Comparison of ENCODE assay signal across 21 cellular contexts in the genomic region with DNA sequence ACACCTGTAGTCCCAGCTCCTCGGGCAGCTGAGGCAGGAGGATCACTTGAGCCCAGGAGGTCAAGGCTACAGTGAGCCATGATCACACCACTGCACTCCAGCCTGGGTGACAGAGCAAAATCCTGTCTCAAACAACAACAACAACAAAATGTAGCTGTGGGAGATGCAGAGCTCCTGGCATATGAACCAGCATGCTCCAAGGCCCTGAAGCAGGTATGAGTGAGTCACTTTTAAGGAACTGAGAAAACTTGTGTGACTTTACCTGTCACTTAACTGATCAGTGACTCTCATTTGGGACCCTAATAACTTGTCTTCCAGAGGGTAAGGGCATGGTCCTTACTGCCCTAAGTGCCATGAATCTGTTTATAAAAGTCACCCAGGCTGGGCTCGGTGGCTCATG. TPM values are rescaled to one million over a fixed set of nuclear protein-coding genes. Genes with fewer than 3 reads are reported as not detected.
A peak's percentile ranks its signal among the peaks of the same experiment; 100 is the strongest.
DNase-seq lines count a peak whose midpoint lies in the region; FAIRE-seq and TF ChIP-seq lines count a peak whose summit lies in the region.
"Had no signal": no experiment of that assay in that cellular context is flagged by ENCODE, and none has a peak within 500 bp of the region (broad histone marks: within the 10 kb centered on the region; RNA-seq: fewer than 3 reads in every experiment).

No MANE protein-coding gene starts in this region.

- no peak overlapping the region for H3K4me3 Mint-ChIP-seq in nephron
- H3K4me3 Mint-ChIP-seq: CD14-positive monocyte; CD4-positive, alpha-beta memory T cell; CD4-positive, CD25-positive, alpha-beta regulatory T cell; CD8-positive, alpha-beta memory T cell had no signal

- H3K27ac Mint-ChIP-seq in nephron: peak overlapping the region in 2 of 3 experiments; percentile 99 to 100
- H3K27ac Mint-ChIP-seq: CD14-positive monocyte had no signal

- H3K9me3 Mint-ChIP-seq in nephron: no peaks in the 10 kb centered on the region
- H3K9me3 Mint-ChIP-seq: CD14-positive monocyte; CD4-positive, alpha-beta memory T cell; CD4-positive, CD25-positive, alpha-beta regulatory T cell; CD8-positive, alpha-beta memory T cell had no signal

- TF ChIP-seq POLR2A in GM12891 (IDR thresholded peaks at IDR 0.05; ENCODE audit: low read depth, low read length): no peak

- DNase-seq in GM12891 (ENCODE audit: insufficient read length, low spot score): no peak
- DNase-seq in NCI-H524 (lab: John Stamatoyannopoulos, UW): no peak
- no peak for DNase-seq in stimulated activated naive CD4-positive, alpha-beta T cell treated with Interleukin-2 at 50 U/mL for 16 hours (lab: John Stamatoyannopoulos, UW)
- DNase-seq in DMS79 treated with DMSO at 0.1 percent for 48 hours (lab: John Stamatoyannopoulos, UW): no peak
- DNase-seq: 8988T; ACHN; BE2C; C1 segment of cervical spinal cord; Calu3; CD4-positive, alpha-beta memory T cell; CD4-positive, CD25-positive, alpha-beta regulatory T cell; CD8-positive, alpha-beta memory T cell; DND-41; EL; GF-D8 had no signal

- H3K36me3 Mint-ChIP-seq in nephron (ENCODE audit: low read depth): peaks cover 15% of the 10 kb centered on the region

- H3K27me3 Mint-ChIP-seq in nephron (ENCODE audit: low read depth): no peaks in the 10 kb centered on the region
- H3K27me3 Mint-ChIP-seq: CD4-positive, alpha-beta memory T cell; CD4-positive, CD25-positive, alpha-beta regulatory T cell; CD8-positive, alpha-beta memory T cell had no signal

- FAIRE-seq in GM12891 (lab: Jason Lieb, UNC): no peak
- FAIRE-seq: A204.1, D721Med, G401.6, GM19239 had no signal

- H3K4me1 Mint-ChIP-seq in nephron: peaks cover 59% of the 10 kb centered on the region

- no peak for TF ChIP-seq CTCF in nephron (IDR thresholded peaks at IDR 0.05; ENCODE audit: unreplicated experiment in 3 of 3)

TF ChIP-seq in GM12891, 5 proteins besides CTCF, POLR2A, EP300 and RAD21:
- TF ChIP-seq PAX5 (IDR thresholded peaks at IDR 0.05; ENCODE audit: insufficient read depth, low read length, severe bottlenecking) (no peak), SPI1 (IDR thresholded peaks at IDR 0.05; ENCODE audit: low read depth, low read length) (peak; percentile 56; the same call in 1 of the 2 replicates), POLR2AphosphoS5 (IDR thresholded peaks at IDR 0.05; ENCODE audit: low read depth, low read length) (no peak), TAF1 (IDR thresholded peaks at IDR 0.05; ENCODE audit: low read depth, low read length) (no peak), POU2F2 (IDR thresholded peaks at IDR 0.05; ENCODE audit: low read depth, low read length) (no peak)
TF ChIP-seq in GM12891: peak in this region for 1.

RNA-seq across cellular contexts. Expression of a gene that starts 19.4 kb away (rescaled TPM):
- 24.0 TPM for polyA plus RNA-seq in GM12891 (2012; ENCODE audit: low read depth, missing spikeins)

RNA-seq across cellular contexts. Expression of a gene that starts 39.2 kb away (rescaled TPM):
- polyA plus RNA-seq in GM12891 (2012; ENCODE audit: low read depth, missing spikeins): 25.2 TPM
